In the genomic region with DNA sequence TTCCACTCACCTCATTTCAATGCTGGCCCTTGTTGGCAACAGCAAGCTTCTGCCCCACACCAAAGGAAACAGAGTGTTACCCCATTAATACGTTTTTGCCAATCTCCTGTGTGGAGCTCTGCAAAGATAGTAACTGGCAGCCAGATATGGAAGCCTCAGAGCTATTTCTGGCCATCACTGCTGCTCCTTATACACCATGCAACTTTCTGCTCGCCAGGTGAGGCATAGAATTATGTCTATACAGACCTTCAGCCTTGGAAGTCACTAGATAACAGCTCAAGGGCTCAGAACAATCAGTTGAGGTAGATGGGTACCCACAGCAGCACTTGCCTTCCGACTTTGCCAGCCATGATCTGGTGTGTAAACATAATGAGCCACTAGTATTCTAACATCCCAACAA, we compare ENCODE assay signal across 28 cellular contexts.
"Had no signal": no experiment of that assay in that cellular context is flagged by ENCODE, and none has a peak within 500 bp of the region (broad histone marks: within the 10 kb centered on the region; RNA-seq: fewer than 3 reads in every experiment).

No MANE protein-coding gene starts in this region.

- ATAC-seq: effector memory CD8-positive, alpha-beta T cell; foreskin keratinocyte; gastrocnemius medialis; gastroesophageal sphincter; heart left ventricle; heart right ventricle had no signal

- H3K36me3 ChIP-seq: colonic mucosa, esophagus muscularis mucosa, esophagus squamous epithelium, gastrocnemius medialis, gastroesophageal sphincter, heart left ventricle, heart right ventricle had no signal

- H3K27me3 Mint-ChIP-seq: dendritic cell treated with granulocyte-macrophage colony-stimulating factor and Interleukin-4, amounts not matched to agents 40 ng/mL and 50 ng/mL, for 4 days; effector memory CD8-positive, alpha-beta T cell had no signal

- FAIRE-seq: colon, endometrium, endothelial cell of umbilical vein, frontal cortex had no signal

- H3K27ac Mint-ChIP-seq: dendritic cell treated with granulocyte-macrophage colony-stimulating factor and Interleukin-4, amounts not matched to agents 40 ng/mL and 50 ng/mL, for 4 days; effector memory CD8-positive, alpha-beta T cell; endodermal cell had no signal

- H3K4me1 Mint-ChIP-seq: endodermal cell had no signal

- H3K4me3 ChIP-seq: colonic mucosa, coronary artery, dorsolateral prefrontal cortex, esophagus muscularis mucosa, esophagus squamous epithelium, gastrocnemius medialis, gastroesophageal sphincter, heart left ventricle, heart right ventricle had no signal

- H3K27ac ChIP-seq: colonic mucosa, coronary artery, dorsolateral prefrontal cortex, epithelial cell of prostate, esophagus muscularis mucosa, esophagus squamous epithelium, foreskin keratinocyte, gastrocnemius medialis, gastroesophageal sphincter, heart left ventricle, heart right ventricle had no signal

- H3K4me3 Mint-ChIP-seq: dendritic cell treated with granulocyte-macrophage colony-stimulating factor and Interleukin-4, amounts not matched to agents 40 ng/mL and 50 ng/mL, for 4 days; effector memory CD8-positive, alpha-beta T cell; endodermal cell had no signal

- H3K27me3 ChIP-seq: colonic mucosa, dorsolateral prefrontal cortex, esophagus muscularis mucosa, esophagus squamous epithelium, foreskin keratinocyte, gastrocnemius medialis, gastroesophageal sphincter, heart left ventricle, heart right ventricle had no signal

- H3K9me3 ChIP-seq: colonic mucosa, gastrocnemius medialis had no signal

- H3K4me1 ChIP-seq: colonic mucosa, esophagus muscularis mucosa, esophagus squamous epithelium, foreskin keratinocyte, gastrocnemius medialis, gastroesophageal sphincter, heart left ventricle, heart right ventricle had no signal

- DNase-seq: colonic mucosa; cortex of kidney; dermis blood vessel endothelial cell; dorsolateral prefrontal cortex; effector CD4-positive, alpha-beta T cell; effector CD8-positive, alpha-beta T cell; effector memory CD4-positive, alpha-beta T cell; effector memory CD8-positive, alpha-beta T cell; endodermal cell; erythroblast; esophagus squamous epithelium; foreskin fibroblast; foreskin melanocyte; gastrocnemius medialis; glutamatergic neuron; head of caudate nucleus; heart left ventricle; heart right ventricle had no signal
